Comparison of ENCODE assay signal across 18 cellular contexts in genomic region chr10:101005869-101006567, GRCh38.
"Had no signal": no experiment of that assay in that cellular context is flagged by ENCODE, and none has a peak within 500 bp of the region (broad histone marks: within the 10 kb centered on the region; RNA-seq: fewer than 3 reads in every experiment).

No MANE protein-coding gene starts in this region.

- H3K27me3 Mint-ChIP-seq: activated naive CD8-positive, alpha-beta T cell treated with anti-CD3 and anti-CD28 coated beads for 36 hours; T-helper 17 cell had no signal

- ATAC-seq: left lobe of liver, natural killer cell, psoas muscle, T-helper 17 cell, WTC11 had no signal

- DNase-seq: activated CD4-positive, alpha-beta T cell treated with anti-CD3 and anti-CD28 coated beads for 48 hours; activated CD8-positive, alpha-beta memory T cell treated with anti-CD3 and anti-CD28 coated beads, Interleukin-2, amount 50 U/mL, for 48 hours; activated gamma-delta T cell treated with Interleukin-2 at 50 U/mL for 16 hours; activated naive CD8-positive, alpha-beta T cell treated with anti-CD3 and anti-CD28 coated beads for 36 hours; dermis blood vessel endothelial cell; foreskin melanocyte; mesenchymal stem cell; natural killer cell; psoas muscle; stimulated activated CD4-positive, alpha-beta T cell treated with anti-CD3 and anti-CD28 coated beads, Interleukin-12 subunit alpha, Interleukin-12 subunit beta, amount 100 ng/mL, for 4 hours; stimulated activated CD4-positive, alpha-beta T cell treated with anti-CD3 and anti-CD28 coated beads, Interleukin-2, amount 100 ng/mL, for 24 hours; T-helper 17 cell; thyroid gland had no signal

- H3K9me3 Mint-ChIP-seq: activated naive CD8-positive, alpha-beta T cell treated with anti-CD3 and anti-CD28 coated beads for 36 hours; natural killer cell; WTC11 had no signal

- H3K27ac Mint-ChIP-seq: activated naive CD8-positive, alpha-beta T cell treated with anti-CD3 and anti-CD28 coated beads for 36 hours; natural killer cell; T-helper 17 cell; WTC11 had no signal

- H3K27me3 ChIP-seq: thyroid gland, vagina had no signal

- H3K36me3 Mint-ChIP-seq: activated naive CD8-positive, alpha-beta T cell treated with anti-CD3 and anti-CD28 coated beads for 36 hours; natural killer cell had no signal

- H3K4me3 Mint-ChIP-seq: activated naive CD8-positive, alpha-beta T cell treated with anti-CD3 and anti-CD28 coated beads for 36 hours; natural killer cell; T-helper 17 cell; WTC11 had no signal

- H3K9me3 ChIP-seq: psoas muscle, thyroid gland, vagina had no signal

- FAIRE-seq: TTC549 had no signal

- H3K4me3 ChIP-seq: psoas muscle, thyroid gland, vagina had no signal

- H3K27ac ChIP-seq: epithelial cell of prostate, thyroid gland, vagina had no signal
